16 cellular contexts compared by ENCODE assay signal in the genomic region with DNA sequence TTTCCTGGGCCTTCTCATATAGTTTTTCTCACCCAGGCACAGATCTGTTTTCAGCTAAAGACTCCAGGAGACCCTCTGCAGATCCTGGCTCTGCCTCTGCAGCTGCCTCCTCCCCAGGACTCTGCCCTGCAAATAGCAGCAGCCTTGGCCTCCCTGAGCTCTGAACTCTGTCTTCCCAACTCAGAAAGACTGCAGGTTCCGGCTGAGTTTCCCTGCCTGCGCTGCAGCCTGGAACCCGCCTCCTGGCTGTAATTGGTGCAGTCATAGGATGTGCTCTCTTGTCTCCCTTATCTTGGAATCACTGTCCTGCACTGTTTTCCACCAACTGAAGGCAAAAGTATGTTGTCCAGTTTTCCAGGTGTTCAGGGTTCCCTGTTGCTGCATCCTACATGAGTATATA.
"Had no signal": no experiment of that assay in that cellular context is flagged by ENCODE, and none has a peak within 500 bp of the region (broad histone marks: within the 10 kb centered on the region; RNA-seq: fewer than 3 reads in every experiment).

No MANE protein-coding gene starts in this region.

- H3K27ac Mint-ChIP-seq: activated naive CD8-positive, alpha-beta T cell had no signal

- H3K36me3 ChIP-seq: brain microvascular endothelial cell had no signal

- H3K27ac ChIP-seq: brain microvascular endothelial cell, dorsolateral prefrontal cortex, esophagus muscularis mucosa, left lung, neutrophil, right atrium auricular region, upper lobe of left lung had no signal

- ATAC-seq: left lung had no signal

- H3K9me3 ChIP-seq: esophagus muscularis mucosa, left lung, neutrophil, right atrium auricular region, upper lobe of left lung had no signal

- H3K4me3 ChIP-seq: dorsolateral prefrontal cortex, esophagus muscularis mucosa, left lung, right atrium auricular region, smooth muscle cell, upper lobe of left lung had no signal

- H3K27me3 Mint-ChIP-seq: activated naive CD8-positive, alpha-beta T cell had no signal

- H3K27me3 ChIP-seq: brain microvascular endothelial cell, dorsolateral prefrontal cortex, esophagus muscularis mucosa, left lung, neutrophil, right atrium auricular region, upper lobe of left lung had no signal

- DNase-seq: activated CD4-positive, alpha-beta T cell treated with anti-CD3 and anti-CD28 coated beads, Interleukin-2, amount 50 U/mL, for 48 hours; activated gamma-delta T cell; brain microvascular endothelial cell; cerebellar nuclear complex; left lung; mesenchymal stem cell; stimulated activated naive CD4-positive, alpha-beta T cell; substantia nigra; T-helper 2 cell; upper lobe of left lung had no signal

- H3K4me3 Mint-ChIP-seq: activated naive CD8-positive, alpha-beta T cell had no signal
